In genomic region chr7:127239814-127240213, GRCh38 we compare ENCODE assay signal across 19 cellular contexts. TPM values are rescaled to one million over a fixed set of nuclear protein-coding genes. Genes with fewer than 3 reads are reported as not detected.
DNase-seq lines count a peak whose midpoint lies in the region; ATAC-seq, FAIRE-seq and TF ChIP-seq lines count a peak whose summit lies in the region.
"Had no signal": no experiment of that assay in that cellular context is flagged by ENCODE, and none has a peak within 500 bp of the region (broad histone marks: within the 10 kb centered on the region; RNA-seq: fewer than 3 reads in every experiment).

No MANE protein-coding gene starts in this region.

- peaks cover 0 to 12% (median 4%) of the 10 kb centered on the region in 7 donors for H3K9me3 Mint-ChIP-seq in CD14-positive monocyte
- peaks cover 0 to 1% of the 10 kb centered on the region in 2 donors for H3K9me3 Mint-ChIP-seq in effector memory CD8-positive, alpha-beta T cell
- H3K9me3 Mint-ChIP-seq: IgD-negative memory B cell had no signal

- no peak for TF ChIP-seq POLR2A in GM12892 (IDR thresholded peaks at IDR 0.05; ENCODE audit: low read depth, low read length)

- no peaks in the 10 kb centered on the region for H3K36me3 Mint-ChIP-seq in CD14-positive monocyte
- no peaks in the 10 kb centered on the region for H3K36me3 Mint-ChIP-seq in effector memory CD8-positive, alpha-beta T cell (ENCODE audit: insufficient read depth)
- H3K36me3 Mint-ChIP-seq: IgD-negative memory B cell had no signal

- intact Hi-C loops in CD14-positive monocyte (cut with micrococcal nuclease): no loop called here
- intact Hi-C loops in posterior vena cava (cut with DNase I): no loop called here

- H3K4me3 Mint-ChIP-seq in CD14-positive monocyte: no peak overlapping the region
- H3K4me3 Mint-ChIP-seq in effector memory CD8-positive, alpha-beta T cell: no peak overlapping the region
- H3K4me3 Mint-ChIP-seq: IgD-negative memory B cell, T-helper 17 cell had no signal

- peaks cover 8 to 37% (median 13%) of the 10 kb centered on the region in 3 donors for H3K27me3 Mint-ChIP-seq in CD14-positive monocyte (ENCODE audit: low read depth in 3 of 3)
- peaks cover 65 to 86% of the 10 kb centered on the region in 2 donors for H3K27me3 Mint-ChIP-seq in effector memory CD8-positive, alpha-beta T cell

- no peak overlapping the region for H3K27ac Mint-ChIP-seq in CD14-positive monocyte
- H3K27ac Mint-ChIP-seq in effector memory CD8-positive, alpha-beta T cell: no peak overlapping the region
- H3K27ac Mint-ChIP-seq: IgD-negative memory B cell, T-helper 17 cell had no signal

- H3K4me3 ChIP-seq in GM12865 (ENCODE audit: low read depth, low read length) (no peak overlapping the region), bronchial epithelial cell (ENCODE audit: low read depth, low read length) (no peak overlapping the region)
- no peak overlapping the region for H3K4me3 ChIP-seq in Jurkat, Clone E6-1 (ENCODE audit: low read length)
- H3K4me3 ChIP-seq: heart right ventricle, left ventricle myocardium inferior, PC-9, thoracic aorta had no signal

- no peaks in the 10 kb centered on the region for H3K4me1 Mint-ChIP-seq in CD14-positive monocyte
- no peaks in the 10 kb centered on the region for H3K4me1 Mint-ChIP-seq in effector memory CD8-positive, alpha-beta T cell (ENCODE audit: low read depth in 2 of 2)
- H3K4me1 Mint-ChIP-seq: IgD-negative memory B cell, T-helper 17 cell had no signal

- TF ChIP-seq CTCF in CD14-positive monocyte (IDR thresholded peaks at IDR 0.05) (peak; percentile 11), GM12865 (IDR thresholded peaks at IDR 0.05; ENCODE audit: insufficient read depth, low read depth, low read length, missing control alignments) (peak; percentile 46), bronchial epithelial cell (IDR thresholded peaks at IDR 0.05; ENCODE audit: insufficient read depth, low read length, severe bottlenecking) (peak; percentile 8)

- H3K27me3 ChIP-seq in bronchial epithelial cell (ENCODE audit: control insufficient read depth, insufficient read depth, low read length): no peaks in the 10 kb centered on the region
- H3K27me3 ChIP-seq: brain microvascular endothelial cell had no signal

- FAIRE-seq in bronchial epithelial cell (lab: Jason Lieb, UNC) (no peak), GM12892 (lab: Jason Lieb, UNC) (no peak)
- FAIRE-seq: H54, small intestine had no signal

- ATAC-seq in effector memory CD8-positive, alpha-beta T cell (replicated peaks): no peak
- ATAC-seq: heart right ventricle, T-helper 17 cell had no signal

- DNase-seq in CD14-positive monocyte (ENCODE audit: low spot score): no peak
- peak; percentile 20 for DNase-seq in GM12865 (ENCODE audit: low read depth)
- peak; percentile 20 for DNase-seq in Jurkat, Clone E6-1 (ENCODE audit: low read depth, low spot score)
- no peak for DNase-seq in bronchial epithelial cell (ENCODE audit: low read depth)
- no peak for DNase-seq in germinal center (ENCODE audit: low spot score)
- DNase-seq in posterior vena cava (ENCODE audit: low spot score): no peak
- no peak for DNase-seq in GM12892 (ENCODE audit: insufficient read length)
- no peak for DNase-seq in effector memory CD8-positive, alpha-beta T cell
- DNase-seq: activated effector memory CD4-positive, alpha-beta T cell treated with anti-CD3 and anti-CD28 coated beads, Interleukin-2, amount 50 U/mL, for 16 hours; brain microvascular endothelial cell; heart right ventricle; left ventricle myocardium inferior; NCI-H2029; PC-9; small intestine; T-helper 17 cell had no signal

- H3K36me3 ChIP-seq in bronchial epithelial cell (ENCODE audit: control insufficient read depth, insufficient read depth, low read length): no peaks in the 10 kb centered on the region
- H3K36me3 ChIP-seq: brain microvascular endothelial cell, heart right ventricle, left ventricle myocardium inferior, thoracic aorta had no signal

RNA-seq across cellular contexts. Expression of gene GRM8, which starts 12.9 kb away (rescaled TPM):
- not detected for polyA plus RNA-seq in CD14-positive monocyte
- not detected for polyA plus RNA-seq in Jurkat, Clone E6-1 (2012; ENCODE audit: insufficient read depth, insufficient read length)
- 0.13 TPM in 1 of 2 replicates, not detected in the other for total RNA-seq in bronchial epithelial cell
- total RNA-seq in posterior vena cava: not detected
- 0.64 TPM for polyA plus RNA-seq in GM12892 (2012; ENCODE audit: missing spikeins)
- total RNA-seq: PC-9, T-helper 17 cell, thoracic aorta had no signal
- polyA plus RNA-seq: IgD-negative memory B cell had no signal

Comparison
In these comparisons a context has a peak if more than half of its experiments do, and no peak if none do; other contexts are left out.
1. DNase-seq: peak in GM12865 (single experiment) and Jurkat, Clone E6-1 (single experiment); none in CD14-positive monocyte (single experiment), bronchial epithelial cell (single experiment), germinal center (single experiment), posterior vena cava (single experiment), GM12892 (single experiment) and effector memory CD8-positive, alpha-beta T cell (0 of 3).
2. Peak in every context shown above with its lines, with median percentiles within 50 percentile points of each other: CTCF ChIP-seq.